In genomic region chr12:31406345-31406744, GRCh38 we compare ENCODE assay signal across 11 cellular contexts.
DNase-seq lines count a peak whose midpoint lies in the region; ATAC-seq and TF ChIP-seq lines count a peak whose summit lies in the region.
"Had no signal": no experiment of that assay in that cellular context is flagged by ENCODE, and none has a peak within 500 bp of the region (broad histone marks: within the 10 kb centered on the region; RNA-seq: fewer than 3 reads in every experiment).

No MANE protein-coding gene starts in this region.

- peaks cover 14% of the 10 kb centered on the region for H3K36me3 ChIP-seq in right atrium auricular region
- H3K36me3 ChIP-seq: thyroid gland had no signal

- no peaks in the 10 kb centered on the region for H3K27me3 Mint-ChIP-seq in osteocyte (ENCODE audit: unreplicated experiment)
- no peaks in the 10 kb centered on the region for H3K27me3 Mint-ChIP-seq in Calu3 (ENCODE audit: unreplicated experiment)

- H3K27ac Mint-ChIP-seq in osteocyte (ENCODE audit: unreplicated experiment) (peak overlapping the region; percentile 16), Calu3 (ENCODE audit: unreplicated experiment) (no peak overlapping the region)

- H3K9me3 Mint-ChIP-seq in osteocyte (ENCODE audit: unreplicated experiment): no peaks in the 10 kb centered on the region
- H3K9me3 Mint-ChIP-seq in Calu3 (ENCODE audit: low read depth, unreplicated experiment): no peaks in the 10 kb centered on the region

- CTCF ChIA-PET in Calu3 (lab: Charles Lee): no interaction called here

- H3K9me3 ChIP-seq in right atrium auricular region: no peaks in the 10 kb centered on the region
- H3K9me3 ChIP-seq: thyroid gland had no signal

- no peak overlapping the region for H3K27ac ChIP-seq in right atrium auricular region
- H3K27ac ChIP-seq: hepatocyte, thyroid gland had no signal

- intact Hi-C loops in Calu3 (cut with micrococcal nuclease; ENCODE audit: unreplicated experiment): loop anchor here (10.0 kb wide), 1 partner anchor 888 kb away; no protein-coding TSS in a partner anchor

- H3K36me3 Mint-ChIP-seq in osteocyte (ENCODE audit: unreplicated experiment) (peaks cover 9% of the 10 kb centered on the region), Calu3 (ENCODE audit: insufficient read depth, unreplicated experiment) (no peaks in the 10 kb centered on the region)

- H3K27me3 ChIP-seq in right atrium auricular region: no peaks in the 10 kb centered on the region
- H3K27me3 ChIP-seq: hepatocyte, thyroid gland had no signal

- H3K4me3 Mint-ChIP-seq in osteocyte (ENCODE audit: unreplicated experiment) (no peak overlapping the region), Calu3 (ENCODE audit: low read depth, unreplicated experiment) (no peak overlapping the region)

- H3K4me1 Mint-ChIP-seq in osteocyte (ENCODE audit: unreplicated experiment): peaks cover 10% of the 10 kb centered on the region
- H3K4me1 Mint-ChIP-seq in Calu3 (ENCODE audit: low read depth, unreplicated experiment): no peaks in the 10 kb centered on the region

- no peak overlapping the region for H3K4me3 ChIP-seq in right atrium auricular region
- H3K4me3 ChIP-seq: hepatocyte, thyroid gland had no signal

- TF ChIP-seq CTCF in osteocyte (IDR thresholded peaks at IDR 0.05) (no peak), Calu3 (IDR thresholded peaks at IDR 0.05; ENCODE audit: unreplicated experiment) (no peak), right atrium auricular region (IDR thresholded peaks at IDR 0.05) (no peak)

- ATAC-seq in GM19035 (IDR thresholded peaks at IDR 0.05; ENCODE audit: unreplicated experiment): peak; percentile 61
- peak; percentile 70 for ATAC-seq in HG02623 (IDR thresholded peaks at IDR 0.05; ENCODE audit: unreplicated experiment)
- peak; percentile 70 for ATAC-seq in HG03558 (IDR thresholded peaks at IDR 0.05; ENCODE audit: extremely low read depth, unreplicated experiment)

- DNase-seq in osteocyte (ENCODE audit: extremely low spot score, unreplicated experiment) (no peak), Calu3 (no peak), right atrium auricular region (ENCODE audit: low spot score) (no peak), islet precursor cell (no peak)
- DNase-seq in stimulated activated CD4-positive, alpha-beta T cell treated with anti-CD3 and anti-CD28 coated beads, Interleukin-4, amount 100 ng/mL, for 4 hours: no peak
- DNase-seq: GF-D8, thyroid gland had no signal

- no TSS peak for BruUV-seq in Calu3 (replicated peaks; lab: Mats Ljungman, UMichigan)

- H3K4me1 ChIP-seq in right atrium auricular region: no peaks in the 10 kb centered on the region
- H3K4me1 ChIP-seq: thyroid gland had no signal
